Comparison of ENCODE assay signal across 24 cellular contexts in genomic region chr20:16352751-16353150, GRCh38.
A peak's percentile ranks its signal among the peaks of the same experiment; 100 is the strongest.
DNase-seq lines count a peak whose midpoint lies in the region; ATAC-seq, FAIRE-seq and TF ChIP-seq lines count a peak whose summit lies in the region.
"Had no signal": no experiment of that assay in that cellular context is flagged by ENCODE, and none has a peak within 500 bp of the region (broad histone marks: within the 10 kb centered on the region; RNA-seq: fewer than 3 reads in every experiment).

No MANE protein-coding gene starts in this region.

- H3K23me2 ChIP-seq in H1 (ENCODE audit: low read depth, low read length) = no peaks in the 10 kb centered on the region

- H3K23ac ChIP-seq in H1 (ENCODE audit: insufficient read length) = no peak overlapping the region
- H3K23ac ChIP-seq in trophoblast cell (ENCODE audit: low read length) = no peak overlapping the region

- ATAC-seq in SK-N-SH treated with all-trans-retinoic acid at 6 μM for 48 hours (no peak), GM21723 (IDR thresholded peaks at IDR 0.05; ENCODE audit: unreplicated experiment) (no peak)
- ATAC-seq: HCT116 had no signal

- no peak overlapping the region for H3K56ac ChIP-seq in H1 (replicated peaks; ENCODE audit: insufficient read length, low read depth, low read length)

- no peaks in the 10 kb centered on the region for H3K9me2 ChIP-seq in SK-N-SH

- TF ChIP-seq POLR2A in H1 (IDR thresholded peaks at IDR 0.05; ENCODE audit: control extremely low read depth in 1 of 2, low read depth in 2 of 2, low read length in 2 of 2) = no peak

- H2BK15ac ChIP-seq in H1 (ENCODE audit: low read length) = no peak overlapping the region

- no peak overlapping the region for H3K4ac ChIP-seq in H1 (replicated peaks; ENCODE audit: insufficient read length, low read depth, low read length)
- H3K4ac ChIP-seq in trophoblast cell (ENCODE audit: low read depth, low read length) = no peak overlapping the region

- H2BK12ac ChIP-seq in H1 (ENCODE audit: low read depth, low read length) = no peak overlapping the region
- no peak overlapping the region for H2BK12ac ChIP-seq in trophoblast cell (ENCODE audit: low read length)

- H3K27ac ChIP-seq in SK-N-SH (ENCODE audit: low read depth in 2 of 2, low read length in 1 of 2) (no peak overlapping the region), H1 (ENCODE audit: low read depth, low read length) (no peak overlapping the region), trophoblast cell (ENCODE audit: low read depth, low read length) (no peak overlapping the region)
- H3K27ac ChIP-seq: 22Rv1, GM23248, KMS-11, SJSA1 had no signal

- 98% methylated on average over 4 of the region's 4 CpGs for WGBS in SK-N-SH (ENCODE audit: low lambda C conversion rate)
- WGBS in H1 (ENCODE audit: extremely low coverage in 1 of 2, insufficient coverage in 1 of 2, insufficient read length in 1 of 2, insufficient replicate concordance in 2 of 2, low coverage in 1 of 2, low lambda C conversion rate in 2 of 2, missing lambda C conversion rate in 1 of 2), 2 experiments = 89% methylated on average over 4 of the region's 4 CpGs; no CpG with 5 or more reads in 1 of the 2 experiments
- whole genome bisulfite sequencing in trophoblast cell (ENCODE audit: extremely low coverage, insufficient coverage, insufficient read length) = no CpG with 5 or more reads among the region's 4 CpGs

- POLR2A ChIA-PET in SK-N-SH (lab: Yijun Ruan, JAX) (no interaction called here), H1 (lab: Charles Lee; ENCODE audit: partially characterized antibody) (no interaction called here)

- H4K5ac ChIP-seq in H1 (ENCODE audit: insufficient read length, low read depth, low read length) = no peak overlapping the region

- no peaks in the 10 kb centered on the region for H4K20me1 ChIP-seq in SK-N-SH (ENCODE audit: insufficient read depth)
- peaks cover 0 to 4% of the 10 kb centered on the region in 2 experiments for H4K20me1 ChIP-seq in H1 (replicated peaks in 1 of 2; ENCODE audit: control insufficient read depth in 1 of 2, insufficient read depth in 2 of 2, low read length in 2 of 2)

- TF ChIP-seq EP300 in SK-N-SH (IDR thresholded peaks at IDR 0.05; ENCODE audit: borderline replicate concordance in 1 of 2, low read depth in 1 of 2, low read length in 1 of 2) (no peak), H1 (IDR thresholded peaks at IDR 0.05; ENCODE audit: borderline replicate concordance in 1 of 2, low read depth in 2 of 2, low read length in 2 of 2) (no peak)

- H3K4me3 ChIP-seq in SK-N-SH (ENCODE audit: low read depth in 2 of 2, low read length in 1 of 2) (no peak overlapping the region), H1 (ENCODE audit: extremely low read depth in 1 of 4, insufficient read depth in 2 of 4, low read depth in 3 of 4, low read length in 4 of 4) (no peak overlapping the region), trophoblast cell (ENCODE audit: low read depth, low read length) (no peak overlapping the region), BE2C (ENCODE audit: low read depth, low read length) (no peak overlapping the region)
- H3K4me3 ChIP-seq: GM23248, SJSA1 had no signal

- H3K79me2 ChIP-seq in SK-N-SH (ENCODE audit: insufficient read depth) (no peaks in the 10 kb centered on the region), H1 (ENCODE audit: control insufficient read depth in 1 of 2, insufficient read depth in 2 of 2, low read length in 2 of 2) (no peaks in the 10 kb centered on the region), trophoblast cell (ENCODE audit: control insufficient read depth, insufficient read depth, low read length, poor library complexity) (no peaks in the 10 kb centered on the region)

- H2BK5ac ChIP-seq in H1 (ENCODE audit: low read depth, low read length) = no peak overlapping the region
- no peak overlapping the region for H2BK5ac ChIP-seq in trophoblast cell (ENCODE audit: low read depth, low read length, poor library complexity)

- no peak overlapping the region for H2BK120ac ChIP-seq in H1 (replicated peaks; ENCODE audit: low read depth, low read length)
- H2BK120ac ChIP-seq in trophoblast cell (ENCODE audit: insufficient read depth, low read length, poor library complexity) = no peak overlapping the region

- H3K4me2 ChIP-seq in SK-N-SH (no peak overlapping the region), H1 (ENCODE audit: insufficient read depth in 1 of 2, low read depth in 2 of 2, low read length in 2 of 2) (no peak overlapping the region), trophoblast cell (ENCODE audit: low read length) (no peak overlapping the region)
- H3K4me2 ChIP-seq: KMS-11 had no signal

- DNase-seq in SK-N-SH (no peak), H1 (ENCODE audit: low read depth in 1 of 2, low spot score in 2 of 2) (no peak), trophoblast cell (no peak), BE2C (no peak)
- DNase-seq in activated CD4-positive, alpha-beta T cell treated with anti-CD3 and anti-CD28 coated beads for 48 hours = no peak
- DNase-seq: Calu3, DMS79 treated with DMSO at 0.1 percent for 48 hours, GF-D8, GM23248, MM.1S, NCI-H1048, NCI-H1417, NCI-H1694, NCI-H2081, NCI-H2227 treated with DMSO at 0.1 percent for 48 hours, NCI-H526 treated with DMSO at 0.1 percent for 48 hours, Right ventricle myocardium superior, RPMI8226 had no signal

- H3K9me3 ChIP-seq in SK-N-SH = no peaks in the 10 kb centered on the region
- H3K9me3 ChIP-seq in H1 (ENCODE audit: insufficient read depth in 2 of 2, low read depth in 1 of 2, low read length in 1 of 2) = no peaks in the 10 kb centered on the region
- H3K9me3 ChIP-seq in trophoblast cell (ENCODE audit: insufficient read depth, low read depth, low read length) = no peaks in the 10 kb centered on the region
- no peaks in the 10 kb centered on the region for H3K9me3 ChIP-seq in BE2C
- H3K9me3 ChIP-seq: SJSA1 had no signal

- H4K8ac ChIP-seq in H1 (ENCODE audit: extremely low read depth, insufficient read depth, low read length) (no peak overlapping the region), trophoblast cell (ENCODE audit: low read depth, low read length) (no peak overlapping the region)

- H3K36me3 ChIP-seq in SK-N-SH (replicated peaks in 1 of 2; ENCODE audit: control insufficient read depth in 1 of 2, insufficient read depth in 2 of 2, low read length in 1 of 2) = peaks cover 0 to 3% of the 10 kb centered on the region in 2 experiments
- no peaks in the 10 kb centered on the region for H3K36me3 ChIP-seq in H1 (ENCODE audit: control insufficient read depth in 2 of 4, insufficient read depth in 4 of 4, low read length in 3 of 4)
- no peaks in the 10 kb centered on the region for H3K36me3 ChIP-seq in trophoblast cell (ENCODE audit: control insufficient read depth in 1 of 2, insufficient read depth in 2 of 2, low read length in 2 of 2)
- H3K36me3 ChIP-seq in BE2C = no peaks in the 10 kb centered on the region
- H3K36me3 ChIP-seq: SJSA1 had no signal

- no peak overlapping the region for H3K9ac ChIP-seq in SK-N-SH
- H3K9ac ChIP-seq in H1 (replicated peaks in 1 of 4; ENCODE audit: extremely low read depth in 1 of 4, low read depth in 3 of 4, low read length in 3 of 4) = no peak overlapping the region
- no peak overlapping the region for H3K9ac ChIP-seq in trophoblast cell (ENCODE audit: low read length)
- H3K9ac ChIP-seq: GM23248, KMS-11 had no signal

- no peaks in the 10 kb centered on the region for H3F3A ChIP-seq in SK-N-SH (replicated peaks; ENCODE audit: insufficient read depth)

- TF ChIP-seq RAD21 in SK-N-SH (IDR thresholded peaks at IDR 0.05; ENCODE audit: low read length) (no peak), H1 (IDR thresholded peaks at IDR 0.05 in 1 of 2, conservative IDR thresholded peaks at IDR 0.05 in 1 of 2; ENCODE audit: low read depth in 2 of 2, low read length in 2 of 2) (no peak)

- H3K27me3 ChIP-seq in SK-N-SH (ENCODE audit: insufficient read depth) (no peaks in the 10 kb centered on the region), H1 (replicated peaks in 1 of 4; ENCODE audit: control insufficient read depth in 3 of 4, extremely low read depth in 1 of 4, insufficient read depth in 3 of 4, low read length in 3 of 4) (no peaks in the 10 kb centered on the region), trophoblast cell (ENCODE audit: insufficient read depth, low read length) (no peaks in the 10 kb centered on the region), BE2C (no peaks in the 10 kb centered on the region)
- H3K27me3 ChIP-seq: SJSA1 had no signal

- CTCF ChIA-PET in SK-N-SH (lab: Yijun Ruan, JAX) (no interaction called here), H1 (lab: Charles Lee; ENCODE audit: partially characterized antibody) (interaction anchor here (0.6 to 1.9 kb wide), 7 partner anchors 9 to 252 kb away, joined by 3 to 7 read pairs (median 3); no protein-coding TSS in a partner anchor)

- TF ChIP-seq CTCF in SK-N-SH (IDR thresholded peaks at IDR 0.05) (0 out of 2 replicates have a peak, but pooled peaks have one; percentile 3), H1 (IDR thresholded peaks at IDR 0.05; ENCODE audit: control extremely low read depth in 1 of 3, insufficient read depth in 1 of 3, low read depth in 1 of 3, low read length in 3 of 3) (peak in 2 of 3 experiments; percentile 34 to 53; a peak in 2 of 4 replicates), BE2C (IDR thresholded peaks at IDR 0.05; ENCODE audit: low read depth, low read length) (no peak; the same call in 1 of the 2 replicates)

- peaks cover 0 to 31% of the 10 kb centered on the region in 2 experiments; a peak in 2 of 4 replicates for H3K4me1 ChIP-seq in SK-N-SH (ENCODE audit: control insufficient read depth in 1 of 2, insufficient read depth in 2 of 2, low read depth in 1 of 2, low read length in 1 of 2)
- no peaks in the 10 kb centered on the region for H3K4me1 ChIP-seq in H1 (replicated peaks in 1 of 4; ENCODE audit: control insufficient read depth in 3 of 4, insufficient read depth in 4 of 4, low read length in 3 of 4)
- no peaks in the 10 kb centered on the region for H3K4me1 ChIP-seq in trophoblast cell (ENCODE audit: control insufficient read depth in 1 of 2, insufficient read depth in 2 of 2, low read length in 2 of 2)
- no peaks in the 10 kb centered on the region for H3K4me1 ChIP-seq in BE2C
- H3K4me1 ChIP-seq: SJSA1 had no signal

- FAIRE-seq in H1 (lab: Jason Lieb, UNC) = no peak

- H3K79me1 ChIP-seq in H1 (ENCODE audit: low read depth, low read length) (no peaks in the 10 kb centered on the region), trophoblast cell (ENCODE audit: low read length) (no peaks in the 10 kb centered on the region)

- H3K18ac ChIP-seq in H1 (ENCODE audit: extremely low read depth, low read length) (no peak overlapping the region), trophoblast cell (ENCODE audit: low read length) (no peak overlapping the region)

- H2AFZ ChIP-seq in SK-N-SH (ENCODE audit: low read depth) (no peak overlapping the region), H1 (ENCODE audit: low read length) (no peak overlapping the region), trophoblast cell (ENCODE audit: insufficient read depth, low read length, poor library complexity) (no peak overlapping the region)
- H2AFZ ChIP-seq: GM23248 had no signal

- no peak overlapping the region for H2AK5ac ChIP-seq in H1 (ENCODE audit: low read depth, low read length)
- H2AK5ac ChIP-seq in trophoblast cell (ENCODE audit: low read length) = no peak overlapping the region

- no peak overlapping the region for H4K91ac ChIP-seq in H1 (replicated peaks; ENCODE audit: insufficient read length, low read length)
- H4K91ac ChIP-seq in trophoblast cell (ENCODE audit: low read depth, low read length) = no peak overlapping the region

- H4K12ac ChIP-seq in trophoblast cell (ENCODE audit: low read depth, low read length) = peak overlapping the region; percentile 64

- no peak overlapping the region for H3K14ac ChIP-seq in H1 (ENCODE audit: insufficient read length)
- H3K14ac ChIP-seq in trophoblast cell (ENCODE audit: low read length) = no peak overlapping the region

- H2BK20ac ChIP-seq in H1 (ENCODE audit: low read length) = no peak overlapping the region

Comparison
In these comparisons a context has a peak if more than half of its experiments do, and no peak if none do; other contexts are left out.
1. Of the 17 proteins assayed by ChIP-seq in both H1 and SK-N-SH: peak only in H1: none; only in SK-N-SH: none; in both: CTCF; in neither: 16.